ENCODE assay signal across 20 cellular contexts in genomic region chr3:136678981-136679380, GRCh38.
DNase-seq lines count a peak whose midpoint lies in the region; ATAC-seq, FAIRE-seq and TF ChIP-seq lines count a peak whose summit lies in the region.
"Had no signal": no experiment of that assay in that cellular context is flagged by ENCODE, and none has a peak within 500 bp of the region (broad histone marks: within the 10 kb centered on the region; RNA-seq: fewer than 3 reads in every experiment).

No MANE protein-coding gene starts in this region.

- DNase-seq in AG10803 (ENCODE audit: low read depth): peak; percentile 71
- peak; percentile 8 for DNase-seq in GM04504 (ENCODE audit: low read depth)
- peak; percentile 45 for DNase-seq in astrocyte (ENCODE audit: low read depth)
- peak; percentile 65 for DNase-seq in fibroblast of peridontal ligament (ENCODE audit: extremely low read depth)
- no peak for DNase-seq in HepG2 (ENCODE audit: low spot score)
- DNase-seq in activated effector memory CD4-positive, alpha-beta T cell treated with anti-CD3 and anti-CD28 coated beads, Interleukin-2, amount 50 U/mL, for 16 hours: no peak
- DNase-seq: DMS79, HCEC 1CT, MV-4-11, NCI-H1694 treated with DMSO at 0.1 percent for 48 hours, NCI-H2107, NCI-H524 treated with DMSO at 0.1 percent for 48 hours, PC-3 had no signal

- intact Hi-C loops in HepG2 (cut with micrococcal nuclease; ENCODE audit: unreplicated experiment): no loop called here

- H3K9ac ChIP-seq in astrocyte (ENCODE audit: low read length): no peak overlapping the region
- H3K9ac ChIP-seq in HepG2 (ENCODE audit: insufficient read depth, low read depth, low read length): no peak overlapping the region

- TF ChIP-seq CTCF in AG10803 (conservative IDR thresholded peaks at IDR 0.05; ENCODE audit: low read length): no peak
- TF ChIP-seq CTCF in astrocyte (IDR thresholded peaks at IDR 0.05; ENCODE audit: insufficient read depth, low read depth, low read length): no peak
- TF ChIP-seq CTCF in HepG2 (CRISPR knock-in tag; IDR thresholded peaks at IDR 0.05): no peak

- no peak overlapping the region for H3K4me3 Mint-ChIP-seq in astrocyte (ENCODE audit: unreplicated experiment)
- H3K4me3 Mint-ChIP-seq: GM23338 had no signal

- H3K27me3 ChIP-seq in astrocyte (ENCODE audit: insufficient read depth, low read length): no peaks in the 10 kb centered on the region
- H3K27me3 ChIP-seq in HepG2 (ENCODE audit: control insufficient read depth in 1 of 2, insufficient read depth in 2 of 2, low read length in 2 of 2): no peaks in the 10 kb centered on the region

- H3K4me1 ChIP-seq in astrocyte (ENCODE audit: insufficient read depth, low read length) (no peaks in the 10 kb centered on the region), HepG2 (ENCODE audit: insufficient read depth, low read length) (no peaks in the 10 kb centered on the region)

- no peak for TF ChIP-seq POLR2A in HepG2 (IDR thresholded peaks at IDR 0.05; ENCODE audit: insufficient read depth in 1 of 2, low read depth in 2 of 2, low read length in 2 of 2)

- CTCF ChIA-PET in HepG2 (lab: Yijun Ruan, JAX; ENCODE audit: low intra/inter-chr PET ratio, low total read pairs): no interaction called here

- WGBS in HepG2 (ENCODE audit: low lambda C conversion rate): 96% methylated on average over 4 of the region's 4 CpGs

- H4K20me1 ChIP-seq in astrocyte (ENCODE audit: insufficient read depth, low read length) (peaks cover 34% of the 10 kb centered on the region), HepG2 (ENCODE audit: insufficient read depth, low read length) (no peaks in the 10 kb centered on the region)

- no peaks in the 10 kb centered on the region for H3K36me3 Mint-ChIP-seq in astrocyte (ENCODE audit: low read depth, unreplicated experiment)

- no peaks in the 10 kb centered on the region for H3K36me3 ChIP-seq in astrocyte (ENCODE audit: insufficient read depth, low read length)
- no peaks in the 10 kb centered on the region for H3K36me3 ChIP-seq in HepG2 (replicated peaks in 1 of 2; ENCODE audit: control insufficient read depth in 1 of 2, insufficient read depth in 2 of 2, low read length in 2 of 2)

- BruUV-seq in HepG2 (replicated peaks; lab: Mats Ljungman, UMichigan): no TSS peak

- peaks cover 94% of the 10 kb centered on the region for H3K79me2 ChIP-seq in astrocyte (ENCODE audit: insufficient read depth, low read length)
- peaks cover 56% of the 10 kb centered on the region for H3K79me2 ChIP-seq in HepG2 (ENCODE audit: insufficient read depth, low read length)

- H3K9me3 ChIP-seq in astrocyte (ENCODE audit: insufficient read depth, low read depth, low read length) (no peaks in the 10 kb centered on the region), HepG2 (ENCODE audit: low read length) (no peaks in the 10 kb centered on the region)

- TF ChIP-seq EP300 in HepG2 (IDR thresholded peaks at IDR 0.05; ENCODE audit: low read depth in 2 of 2, low read length in 2 of 2) (no peak), HepG2 (CRISPR knock-in tag; IDR thresholded peaks at IDR 0.05; ENCODE audit: borderline replicate concordance) (no peak)

- POLR2A ChIA-PET in HepG2 (lab: Yijun Ruan, JAX): no interaction called here

- no peak overlapping the region for H3K4me2 ChIP-seq in astrocyte (ENCODE audit: low read length)
- H3K4me2 ChIP-seq in HepG2 (ENCODE audit: low read depth, low read length): no peak overlapping the region
- H3K4me2 ChIP-seq: GM23338 had no signal

- H3K4me3 ChIP-seq in AG10803 (ENCODE audit: low read length): no peak overlapping the region
- no peak overlapping the region for H3K4me3 ChIP-seq in astrocyte (ENCODE audit: insufficient read depth, low read depth, low read length)
- H3K4me3 ChIP-seq in HepG2 (replicated peaks in 1 of 3; ENCODE audit: insufficient read depth in 1 of 3, low read depth in 2 of 3, low read length in 3 of 3): no peak overlapping the region
- H3K4me3 ChIP-seq: GM12878, GM23338, K562 had no signal

- H2AFZ ChIP-seq in astrocyte (ENCODE audit: low read depth, low read length) (no peak overlapping the region), HepG2 (ENCODE audit: low read length) (no peak overlapping the region)
- H2AFZ ChIP-seq: GM23338 had no signal

- no peaks in the 10 kb centered on the region for H3K27me3 Mint-ChIP-seq in astrocyte (ENCODE audit: low read depth, unreplicated experiment)

- ATAC-seq in HepG2 (no peak), HG02678 (IDR thresholded peaks at IDR 0.05; ENCODE audit: unreplicated experiment) (no peak), GM21825 (IDR thresholded peaks at IDR 0.05; ENCODE audit: unreplicated experiment) (no peak)
- ATAC-seq: GM12878, GM23338, K562, PC-3 had no signal

- in situ Hi-C loops in HepG2 (cut with HindIII; ENCODE audit: extremely low pct_ligation_motif_present, low pct_unique_long_range_greater_than_20kb): no loop called here

- TF ChIP-seq RAD21 in HepG2 (CRISPR knock-in tag; IDR thresholded peaks at IDR 0.05): no peak

- H3K27ac ChIP-seq in astrocyte (ENCODE audit: low read depth, low read length) (no peak overlapping the region), HepG2 (ENCODE audit: extremely low read length, insufficient read depth, low read length) (no peak overlapping the region)
- H3K27ac ChIP-seq: C4-2B had no signal

- FAIRE-seq in astrocyte (lab: Jason Lieb, UNC) (no peak), HepG2 (lab: Jason Lieb, UNC) (no peak)
- FAIRE-seq: GM12878, GM19239, K562 had no signal

- H3K4me1 Mint-ChIP-seq in astrocyte (ENCODE audit: low read depth, unreplicated experiment): peaks cover 3% of the 10 kb centered on the region
- H3K4me1 Mint-ChIP-seq: GM23338 had no signal

- no peaks in the 10 kb centered on the region for H3K9me3 Mint-ChIP-seq in astrocyte (ENCODE audit: unreplicated experiment)
- H3K9me3 Mint-ChIP-seq: GM23338 had no signal

- H3K27ac Mint-ChIP-seq in astrocyte (ENCODE audit: unreplicated experiment): no peak overlapping the region
- H3K27ac Mint-ChIP-seq: GM23338 had no signal

TF ChIP-seq in HepG2, 621 proteins besides CTCF, POLR2A, EP300 and RAD21 (continues in another document):
- TF ChIP-seq, protein P1, sequence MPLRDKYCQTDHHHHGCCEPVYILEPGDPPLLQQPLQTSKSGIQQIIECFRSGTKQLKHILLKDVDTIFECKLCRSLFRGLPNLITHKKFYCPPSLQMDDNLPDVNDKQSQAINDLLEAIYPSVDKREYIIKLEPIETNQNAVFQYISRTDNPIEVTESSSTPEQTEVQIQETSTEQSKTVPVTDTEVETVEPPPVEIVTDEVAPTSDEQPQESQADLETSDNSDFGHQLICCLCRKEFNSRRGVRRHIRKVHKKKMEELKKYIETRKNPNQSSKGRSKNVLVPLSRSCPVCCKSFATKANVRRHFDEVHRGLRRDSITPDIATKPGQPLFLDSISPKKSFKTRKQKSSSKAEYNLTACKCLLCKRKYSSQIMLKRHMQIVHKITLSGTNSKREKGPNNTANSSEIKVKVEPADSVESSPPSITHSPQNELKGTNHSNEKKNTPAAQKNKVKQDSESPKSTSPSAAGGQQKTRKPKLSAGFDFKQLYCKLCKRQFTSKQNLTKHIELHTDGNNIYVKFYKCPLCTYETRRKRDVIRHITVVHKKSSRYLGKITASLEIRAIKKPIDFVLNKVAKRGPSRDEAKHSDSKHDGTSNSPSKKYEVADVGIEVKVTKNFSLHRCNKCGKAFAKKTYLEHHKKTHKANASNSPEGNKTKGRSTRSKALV (CRISPR knock-in tag; IDR thresholded peaks at IDR 0.05): no peak
- TF ChIP-seq CCDC6 (CRISPR knock-in tag; IDR thresholded peaks at IDR 0.05) (no peak), RCOR2 (CRISPR knock-in tag; IDR thresholded peaks at IDR 0.05) (no peak), YEATS2 (CRISPR knock-in tag; IDR thresholded peaks at IDR 0.05; ENCODE audit: borderline replicate concordance) (no peak), ZBTB10 (CRISPR knock-in tag; IDR thresholded peaks at IDR 0.05; ENCODE audit: borderline replicate concordance) (no peak), TGIF2 (CRISPR knock-in tag; IDR thresholded peaks at IDR 0.05) (no peak), HOXD1 (CRISPR knock-in tag; IDR thresholded peaks at IDR 0.05) (no peak), ZNF264 (CRISPR knock-in tag; IDR thresholded peaks at IDR 0.05) (no peak), NCOA5 (CRISPR knock-in tag; IDR thresholded peaks at IDR 0.05) (no peak)
- TF ChIP-seq, protein P2, sequence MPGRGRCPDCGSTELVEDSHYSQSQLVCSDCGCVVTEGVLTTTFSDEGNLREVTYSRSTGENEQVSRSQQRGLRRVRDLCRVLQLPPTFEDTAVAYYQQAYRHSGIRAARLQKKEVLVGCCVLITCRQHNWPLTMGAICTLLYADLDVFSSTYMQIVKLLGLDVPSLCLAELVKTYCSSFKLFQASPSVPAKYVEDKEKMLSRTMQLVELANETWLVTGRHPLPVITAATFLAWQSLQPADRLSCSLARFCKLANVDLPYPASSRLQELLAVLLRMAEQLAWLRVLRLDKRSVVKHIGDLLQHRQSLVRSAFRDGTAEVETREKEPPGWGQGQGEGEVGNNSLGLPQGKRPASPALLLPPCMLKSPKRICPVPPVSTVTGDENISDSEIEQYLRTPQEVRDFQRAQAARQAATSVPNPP (CRISPR knock-in tag; IDR thresholded peaks at IDR 0.05): no peak
- TF ChIP-seq, protein P3, sequence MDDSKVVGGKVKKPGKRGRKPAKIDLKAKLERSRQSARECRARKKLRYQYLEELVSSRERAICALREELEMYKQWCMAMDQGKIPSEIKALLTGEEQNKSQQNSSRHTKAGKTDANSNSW (CRISPR knock-in tag; IDR thresholded peaks at IDR 0.05; ENCODE audit: borderline replicate concordance): no peak

Comparison
In these comparisons a context has a peak if more than half of its experiments do, and no peak if none do; other contexts are left out.
1. DNase-seq: peak in AG10803 (single experiment), GM04504 (single experiment), astrocyte (single experiment) and fibroblast of peridontal ligament (single experiment); none in HepG2 (single experiment) and activated effector memory CD4-positive, alpha-beta T cell treated with anti-CD3 and anti-CD28 coated beads, Interleukin-2, amount 50 U/mL, for 16 hours (single experiment).